3 cellular contexts compared by ENCODE assay signal in genomic region chr2:51921076-51921475, GRCh38.
"Had no signal": no experiment of that assay in that cellular context is flagged by ENCODE, and none has a peak within 500 bp of the region (broad histone marks: within the 10 kb centered on the region; RNA-seq: fewer than 3 reads in every experiment).

No MANE protein-coding gene starts in this region.

- H3K4me3 ChIP-seq: GM12878 had no signal

- ATAC-seq: GM12878 had no signal

- DNase-seq: GDM1, GF-D8 had no signal
